Comparison of ENCODE assay signal across 11 cellular contexts in the genomic region with DNA sequence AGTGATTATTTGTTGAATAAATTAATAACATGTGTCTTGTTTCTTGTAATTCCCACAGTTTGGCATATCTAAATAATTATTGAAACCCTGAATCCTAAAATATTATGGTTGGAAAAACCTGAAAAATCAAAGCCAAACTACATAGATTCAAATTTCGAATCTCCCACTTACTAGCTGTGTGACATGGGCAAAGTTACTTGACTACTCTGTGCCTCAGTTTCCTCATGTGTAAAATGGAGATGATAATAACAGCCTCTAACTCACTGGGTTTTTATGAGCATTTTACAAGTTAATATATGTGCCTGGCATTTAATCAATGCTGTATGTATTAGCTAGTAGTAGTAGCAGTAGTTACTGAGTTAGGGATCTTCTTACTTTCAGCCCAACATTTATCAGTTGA. TPM values are rescaled to one million over a fixed set of nuclear protein-coding genes. Genes with fewer than 3 reads are reported as not detected.
"Had no signal": no experiment of that assay in that cellular context is flagged by ENCODE, and none has a peak within 500 bp of the region (broad histone marks: within the 10 kb centered on the region; RNA-seq: fewer than 3 reads in every experiment).

No MANE protein-coding gene starts in this region.

- H3K4me3 ChIP-seq: GM23338 had no signal

- ATAC-seq: GM23338, HepG2 had no signal

- DNase-seq: H9, HCEC 1CT, HFFc6, KG1 had no signal

- H3K4me2 ChIP-seq: GM23338 had no signal

- FAIRE-seq: H1, H54, HepG2 had no signal

- H3K27ac ChIP-seq: HL-60 had no signal

- H2AFZ ChIP-seq: GM23338 had no signal

RNA-seq across cellular contexts. Expression of gene BRS3, which starts 34.6 kb away (rescaled TPM):
- total RNA-seq: GM23338, H1, H9, HepG2, HFFc6, HT1080 had no signal
- polyA plus RNA-seq: GM23338, H1, HepG2, IgD-negative memory B cell had no signal
